In the genomic region with DNA sequence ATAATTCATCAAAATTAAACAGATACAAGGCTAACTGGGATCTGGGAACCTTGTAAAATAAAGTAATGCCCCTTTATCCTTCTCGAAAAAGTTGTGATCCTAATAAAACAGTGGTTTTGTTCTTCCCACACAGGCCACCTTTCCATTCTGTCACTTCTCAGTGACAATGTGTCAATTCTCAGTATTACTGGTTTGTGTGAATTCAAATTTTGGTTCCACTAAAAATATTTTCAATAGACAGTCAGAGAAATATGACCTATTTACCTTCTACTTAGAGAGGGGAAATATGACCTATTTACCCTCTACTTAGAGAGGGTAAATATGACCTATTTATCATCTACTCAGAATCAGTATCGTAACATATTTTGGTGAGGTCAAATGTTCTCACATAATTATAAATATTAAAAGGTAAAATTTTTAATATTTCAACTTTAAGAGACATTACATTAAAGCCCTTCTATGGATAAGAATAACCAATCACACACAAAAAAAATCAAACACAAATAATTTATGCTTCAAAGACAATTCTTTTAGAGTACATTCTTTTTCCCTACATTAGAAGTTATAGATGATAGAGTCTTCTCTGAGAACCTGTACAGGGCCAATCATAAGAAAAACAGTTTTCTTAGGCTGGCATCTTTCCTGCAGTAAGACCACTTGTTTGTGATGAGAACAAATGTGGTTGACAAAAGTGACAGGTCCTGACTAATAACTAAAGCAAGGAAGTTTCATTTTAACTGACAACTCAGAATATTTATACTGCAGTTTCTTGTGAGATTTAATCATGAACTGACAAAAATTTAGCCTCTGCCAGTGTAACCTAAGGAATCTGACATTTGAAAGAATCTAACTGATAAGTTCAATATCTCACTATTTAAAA, we compare ENCODE assay signal across 10 cellular contexts.
DNase-seq lines count a peak whose midpoint lies in the region; ATAC-seq and TF ChIP-seq lines count a peak whose summit lies in the region.
"Had no signal": no experiment of that assay in that cellular context is flagged by ENCODE, and none has a peak within 500 bp of the region (broad histone marks: within the 10 kb centered on the region; RNA-seq: fewer than 3 reads in every experiment).

No MANE protein-coding gene starts in this region.

- no peak overlapping the region for H3K4me2 ChIP-seq in DND-41 (ENCODE audit: insufficient read depth, low read length)

- peak; percentile 40; the same call in 1 of the 3 replicates for ATAC-seq in DND-41 (ENCODE audit: insufficient read depth, low read depth)
- peak; percentile 81 for ATAC-seq in HG02798 (IDR thresholded peaks at IDR 0.05; ENCODE audit: poor library complexity, unreplicated experiment)
- ATAC-seq in HG03558 (IDR thresholded peaks at IDR 0.05; ENCODE audit: extremely low read depth, unreplicated experiment): peak; percentile 85
- ATAC-seq in SK-N-SH treated with all-trans-retinoic acid at 6 μM for 48 hours: no peak
- ATAC-seq: mucosa of descending colon had no signal

- H3K27ac ChIP-seq in DND-41 (ENCODE audit: low read length): no peak overlapping the region

- H3K9me3 Mint-ChIP-seq in chondrocyte (ENCODE audit: low read depth): peaks cover 12% of the 10 kb centered on the region

- H3K4me1 ChIP-seq in DND-41 (ENCODE audit: insufficient read depth, low read length): no peaks in the 10 kb centered on the region

- no peaks in the 10 kb centered on the region for H4K20me1 ChIP-seq in DND-41 (ENCODE audit: insufficient read depth, low read length)

- no peaks in the 10 kb centered on the region for H3K27me3 Mint-ChIP-seq in chondrocyte (ENCODE audit: low read depth)

- no peaks in the 10 kb centered on the region for H3K79me2 ChIP-seq in DND-41 (ENCODE audit: insufficient read depth, low read length)

- no peaks in the 10 kb centered on the region for H3K36me3 Mint-ChIP-seq in chondrocyte (ENCODE audit: low read depth)

- H3K9me3 ChIP-seq in DND-41 (ENCODE audit: insufficient read depth, low read length, severe bottlenecking): no peaks in the 10 kb centered on the region
- H3K9me3 ChIP-seq: mucosa of descending colon had no signal

- no peak overlapping the region for H3K4me3 ChIP-seq in DND-41 (ENCODE audit: low read depth in 1 of 2, low read length in 2 of 2)
- H3K4me3 ChIP-seq: mucosa of descending colon had no signal

- no peaks in the 10 kb centered on the region for H3K36me3 ChIP-seq in DND-41 (ENCODE audit: insufficient read depth, low read length)

- no peaks in the 10 kb centered on the region for H3K27me3 ChIP-seq in DND-41 (ENCODE audit: insufficient read depth, low read length, poor library complexity)

- no peak overlapping the region for H3K9ac ChIP-seq in DND-41 (ENCODE audit: low read depth, low read length)

- no peak for DNase-seq in DND-41
- peak; percentile 1 for DNase-seq in GM19240 (ENCODE audit: insufficient read length, low spot score)
- DNase-seq in NCI-H187 (lab: John Stamatoyannopoulos, UW): no peak
- no peak for DNase-seq in chondrocyte (ENCODE audit: low spot score)
- no peak for DNase-seq in stimulated activated naive CD4-positive, alpha-beta T cell treated with Interleukin-2 at 50 U/mL for 16 hours (lab: John Stamatoyannopoulos, UW)
- DNase-seq: mucosa of descending colon, NCI-H446 had no signal

- H3K27ac Mint-ChIP-seq in chondrocyte (ENCODE audit: unreplicated experiment): no peak overlapping the region

- TF ChIP-seq CTCF in DND-41 (IDR thresholded peaks at IDR 0.05; ENCODE audit: borderline replicate concordance, extremely low read depth, low read length, poor library complexity, severe bottlenecking) (no peak), chondrocyte (IDR thresholded peaks at IDR 0.05) (no peak)

- H3K4me3 Mint-ChIP-seq in chondrocyte (ENCODE audit: unreplicated experiment): no peak overlapping the region

- peaks cover 7% of the 10 kb centered on the region for H3K4me1 Mint-ChIP-seq in chondrocyte (ENCODE audit: low read depth)

- no peak overlapping the region for H2AFZ ChIP-seq in DND-41 (ENCODE audit: low read depth, low read length)

TF ChIP-seq in SK-N-SH treated with all-trans-retinoic acid at 6 μM for 48 hours, 23 proteins besides CTCF, POLR2A, EP300 and RAD21:
- TF ChIP-seq BACH2 (CRISPR knock-in tag; IDR thresholded peaks at IDR 0.05; ENCODE audit: borderline replicate concordance) (no peak), TOX (CRISPR knock-in tag; IDR thresholded peaks at IDR 0.05; ENCODE audit: borderline replicate concordance) (no peak), ZNF565 (CRISPR knock-in tag; conservative IDR thresholded peaks at IDR 0.05; ENCODE audit: low read depth) (no peak), RARB (CRISPR knock-in tag; IDR thresholded peaks at IDR 0.05) (no peak), TCF4 (CRISPR knock-in tag; IDR thresholded peaks at IDR 0.05; ENCODE audit: borderline replicate concordance) (no peak), ARNTL (CRISPR knock-in tag; IDR thresholded peaks at IDR 0.05; ENCODE audit: borderline replicate concordance, low read depth) (no peak), ZFP30 (CRISPR knock-in tag; IDR thresholded peaks at IDR 0.05) (no peak), ZNF70 (CRISPR knock-in tag; IDR thresholded peaks at IDR 0.05) (no peak), PPARA (CRISPR knock-in tag; IDR thresholded peaks at IDR 0.05; ENCODE audit: borderline replicate concordance) (no peak), TSHZ2 (CRISPR knock-in tag; IDR thresholded peaks at IDR 0.05) (no peak), GLIS3 (CRISPR knock-in tag; IDR thresholded peaks at IDR 0.05) (no peak), SNAI2 (CRISPR knock-in tag; IDR thresholded peaks at IDR 0.05) (no peak), ZNF8 (CRISPR knock-in tag; IDR thresholded peaks at IDR 0.05) (no peak)
- TF ChIP-seq, protein P1, sequence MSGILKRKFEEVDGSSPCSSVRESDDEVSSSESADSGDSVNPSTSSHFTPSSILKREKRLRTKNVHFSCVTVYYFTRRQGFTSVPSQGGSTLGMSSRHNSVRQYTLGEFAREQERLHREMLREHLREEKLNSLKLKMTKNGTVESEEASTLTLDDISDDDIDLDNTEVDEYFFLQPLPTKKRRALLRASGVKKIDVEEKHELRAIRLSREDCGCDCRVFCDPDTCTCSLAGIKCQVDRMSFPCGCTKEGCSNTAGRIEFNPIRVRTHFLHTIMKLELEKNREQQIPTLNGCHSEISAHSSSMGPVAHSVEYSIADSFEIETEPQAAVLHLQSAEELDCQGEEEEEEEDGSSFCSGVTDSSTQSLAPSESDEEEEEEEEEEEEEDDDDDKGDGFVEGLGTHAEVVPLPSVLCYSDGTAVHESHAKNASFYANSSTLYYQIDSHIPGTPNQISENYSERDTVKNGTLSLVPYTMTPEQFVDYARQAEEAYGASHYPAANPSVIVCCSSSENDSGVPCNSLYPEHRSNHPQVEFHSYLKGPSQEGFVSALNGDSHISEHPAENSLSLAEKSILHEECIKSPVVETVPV (CRISPR knock-in tag; IDR thresholded peaks at IDR 0.05): no peak
- TF ChIP-seq, protein P2, sequence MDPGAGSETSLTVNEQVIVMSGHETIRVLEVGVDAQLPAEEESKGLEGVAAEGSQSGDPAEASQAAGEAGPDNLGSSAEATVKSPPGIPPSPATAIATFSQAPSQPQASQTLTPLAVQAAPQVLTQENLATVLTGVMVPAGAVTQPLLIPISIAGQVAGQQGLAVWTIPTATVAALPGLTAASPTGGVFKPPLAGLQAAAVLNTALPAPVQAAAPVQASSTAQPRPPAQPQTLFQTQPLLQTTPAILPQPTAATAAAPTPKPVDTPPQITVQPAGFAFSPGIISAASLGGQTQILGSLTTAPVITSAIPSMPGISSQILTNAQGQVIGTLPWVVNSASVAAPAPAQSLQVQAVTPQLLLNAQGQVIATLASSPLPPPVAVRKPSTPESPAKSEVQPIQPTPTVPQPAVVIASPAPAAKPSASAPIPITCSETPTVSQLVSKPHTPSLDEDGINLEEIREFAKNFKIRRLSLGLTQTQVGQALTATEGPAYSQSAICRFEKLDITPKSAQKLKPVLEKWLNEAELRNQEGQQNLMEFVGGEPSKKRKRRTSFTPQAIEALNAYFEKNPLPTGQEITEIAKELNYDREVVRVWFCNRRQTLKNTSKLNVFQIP (CRISPR knock-in tag; IDR thresholded peaks at IDR 0.05; ENCODE audit: borderline replicate concordance, low read depth): no peak
TF ChIP-seq in SK-N-SH treated with all-trans-retinoic acid at 6 μM for 48 hours: peak in this region for 0.
